7 cellular contexts compared by ENCODE assay signal in the genomic region with DNA sequence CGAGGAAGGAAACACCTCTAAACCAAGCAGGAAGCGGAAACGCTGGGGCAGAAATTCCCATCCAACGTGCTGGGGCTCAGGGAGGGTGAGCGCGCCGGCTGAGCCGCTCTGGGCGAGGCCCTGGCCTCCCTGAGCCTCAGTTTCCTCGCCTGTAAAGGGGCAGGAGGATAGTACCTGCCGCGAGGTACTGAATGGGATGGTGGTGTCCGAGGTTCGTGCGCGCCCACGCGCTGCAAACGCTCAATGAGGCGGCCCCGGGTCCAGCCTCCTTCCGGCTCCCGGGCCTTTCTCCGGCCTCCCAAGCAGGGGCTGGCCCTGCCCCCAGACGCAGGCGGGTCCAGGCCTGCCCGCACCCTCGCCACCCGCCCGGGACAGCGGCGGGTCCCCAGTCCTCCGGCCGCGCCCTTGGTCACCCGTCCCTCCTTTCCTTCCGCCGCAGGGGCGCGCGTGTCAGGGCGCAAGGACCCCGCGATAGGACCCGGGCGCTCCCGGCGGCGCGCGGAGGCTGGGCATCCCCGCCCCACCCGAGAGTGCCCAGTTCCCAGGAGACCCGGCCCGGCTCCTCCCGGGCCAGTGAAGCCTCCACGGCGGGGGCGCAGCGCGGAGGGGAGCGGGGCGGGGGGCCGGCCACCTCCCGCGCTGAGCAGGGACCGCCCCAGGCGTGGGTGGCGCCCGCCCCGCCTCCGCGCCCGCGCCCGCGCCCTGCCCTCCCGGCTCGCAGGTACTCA. TPM values are rescaled to one million over a fixed set of nuclear protein-coding genes. Genes with fewer than 3 reads are reported as not detected.
DNase-seq lines count a peak whose midpoint lies in the region; ATAC-seq, FAIRE-seq and TF ChIP-seq lines count a peak whose summit lies in the region.

No MANE protein-coding gene starts in this region.

- intact Hi-C loops in GM12878 (cut with micrococcal nuclease; ENCODE audit: unreplicated experiment): no loop called here

- no peaks in the 10 kb centered on the region for H3K9me1 ChIP-seq in keratinocyte (ENCODE audit: control insufficient read depth, extremely low read depth, insufficient read depth, low read length)

- H3K9me3 ChIP-seq in GM12878 (replicated peaks; ENCODE audit: control insufficient read depth, insufficient read depth, low read length) (no peaks in the 10 kb centered on the region), keratinocyte (ENCODE audit: control insufficient read depth, low read depth, low read length) (no peaks in the 10 kb centered on the region)

- no peak overlapping the region for H3K9ac ChIP-seq in GM12878 (ENCODE audit: control insufficient read depth, insufficient read depth, low read length)
- peak overlapping the region; percentile 54 for H3K9ac ChIP-seq in keratinocyte (ENCODE audit: control insufficient read depth, extremely low read depth, insufficient read depth, low read length)

- H3K27me3 ChIP-seq in GM12878 (replicated peaks in 1 of 2; ENCODE audit: control insufficient read depth in 2 of 2, insufficient read depth in 2 of 2, low read length in 1 of 2) (peaks cover 2 to 6% of the 10 kb centered on the region in 2 experiments; a peak in 3 of 4 replicates), keratinocyte (ENCODE audit: control insufficient read depth, extremely low read depth, insufficient read depth, low read length) (peaks cover 23% of the 10 kb centered on the region)

- TF ChIP-seq EP300 in GM12878 (IDR thresholded peaks at IDR 0.05; ENCODE audit: borderline replicate concordance in 1 of 2, control insufficient read depth in 1 of 2, low read depth in 2 of 2, low read length in 2 of 2): no peak

- H3K79me2 ChIP-seq in GM12878 (ENCODE audit: control insufficient read depth, insufficient read depth, low read length) (no peaks in the 10 kb centered on the region), keratinocyte (ENCODE audit: control insufficient read depth, insufficient read depth, low read length) (no peaks in the 10 kb centered on the region)

- POLR2A ChIA-PET in GM12878 (lab: Charles Lee): no interaction called here

- ATAC-seq in GM12878: peak; percentile 42

- BruUV-seq in GM12878 (replicated peaks; lab: Mats Ljungman, UMichigan): no TSS peak

- FAIRE-seq in GM12878 (lab: Jason Lieb, UNC): no peak
- FAIRE-seq in keratinocyte (lab: Jason Lieb, UNC): no peak

- RAD21 ChIA-PET in GM12878 (lab: Charles Lee; ENCODE audit: unreplicated experiment): no interaction called here

- no peak overlapping the region for H3K4me3 ChIP-seq in GM12878
- H3K4me3 ChIP-seq in keratinocyte (ENCODE audit: control insufficient read depth in 2 of 3, extremely low read depth in 1 of 3, insufficient read depth in 2 of 3, low read depth in 1 of 3, low read length in 3 of 3): peak overlapping the region; percentile 44 to 67 (median 60)

- under 1% methylated on average over 44 of the region's 79 CpGs for WGBS in GM12878 (ENCODE audit: insufficient coverage, insufficient replicate concordance, low lambda C conversion rate, missing lambda C conversion rate)

- no peaks in the 10 kb centered on the region for H3K4me1 ChIP-seq in GM12878 (ENCODE audit: control insufficient read depth, insufficient read depth, low read length)
- no peaks in the 10 kb centered on the region for H3K4me1 ChIP-seq in keratinocyte (ENCODE audit: control insufficient read depth, extremely low read depth, insufficient read depth, low read length)

- H3K36me3 ChIP-seq in GM12878 (ENCODE audit: control insufficient read depth in 2 of 2, insufficient read depth in 2 of 2, low read length in 1 of 2) (no peaks in the 10 kb centered on the region), keratinocyte (ENCODE audit: control insufficient read depth in 2 of 2, extremely low read depth in 1 of 2, insufficient read depth in 2 of 2, low read length in 2 of 2) (no peaks in the 10 kb centered on the region)

- dilution Hi-C loops in keratinocyte (cut with MboI; ENCODE audit: extremely low pct_ligation_motif_present, low sequenced_read_pairs): no loop called here

- no peak overlapping the region for H3K27ac ChIP-seq in GM12878 (ENCODE audit: control insufficient read depth, insufficient read depth)
- no peak overlapping the region for H3K27ac ChIP-seq in keratinocyte (ENCODE audit: control insufficient read depth, insufficient read depth, low read length)

- SMC1A ChIA-PET in GM12878 (lab: Charles Lee; ENCODE audit: uncharacterized antibody, unreplicated experiment): no interaction called here

- in situ Hi-C loops in GM12878 (cut with MboI): no loop called here

- H3K4me2 ChIP-seq in GM12878 (ENCODE audit: control insufficient read depth, insufficient read depth): peak overlapping the region; percentile 17; the same call in 1 of the 2 replicates
- peak overlapping the region; percentile 83 for H3K4me2 ChIP-seq in keratinocyte (ENCODE audit: control insufficient read depth, extremely low read depth, insufficient read depth, low read depth, low read length)

- H2AFZ ChIP-seq in GM12878 (ENCODE audit: control insufficient read depth, low read depth, low read length) (no peak overlapping the region), keratinocyte (ENCODE audit: control insufficient read depth, low read length) (peak overlapping the region; percentile 84)

- TF ChIP-seq CTCF in GM20000 (IDR thresholded peaks at IDR 0.05; ENCODE audit: extremely low read depth, missing control alignments) (no peak), GM12878 (IDR thresholded peaks at IDR 0.05 in 2 of 3, conservative IDR thresholded peaks at IDR 0.05 in 1 of 3; ENCODE audit: control insufficient read depth in 2 of 3, extremely low read depth in 1 of 3, insufficient read depth in 1 of 3, low read depth in 3 of 3, low read length in 3 of 3) (no peak), keratinocyte (optimal IDR thresholded peaks at IDR 0.05 in 1 of 3, IDR thresholded peaks at IDR 0.05 in 1 of 3, conservative IDR thresholded peaks at IDR 0.05 in 1 of 3; ENCODE audit: extremely low read depth in 1 of 3, insufficient read depth in 2 of 3, low read length in 3 of 3) (no peak)

- CTCF ChIA-PET in GM12878 (lab: Yijun Ruan, JAX): no interaction called here

- DNase-seq in GM20000 (ENCODE audit: low spot score) (peak; percentile 63), NOMO-1 treated with DMSO at 0.1 percent for 48 hours (lab: John Stamatoyannopoulos, UW; ENCODE audit: unreplicated experiment) (peak; percentile 17), GM12878 (ENCODE audit: low read depth, low spot score) (no peak), keratinocyte (ENCODE audit: low read depth, low spot score) (peak; percentile 23), dedifferentiated amniotic fluid mesenchymal stem cell (ENCODE audit: extremely low spot score) (no peak), amniotic stem cell (lab: John Stamatoyannopoulos, UW) (no peak)
- DNase-seq in stimulated activated CD4-positive, alpha-beta T cell treated with anti-CD3 and anti-CD28 coated beads, Interleukin-2, amount 100 ng/mL, for 4 hours (ENCODE audit: low read depth): peak; percentile 43

- TF ChIP-seq RAD21 in GM12878 (IDR thresholded peaks at IDR 0.05; ENCODE audit: insufficient read depth, low read depth, low read length): no peak

- TF ChIP-seq POLR2A in GM12878 (IDR thresholded peaks at IDR 0.05; ENCODE audit: low read depth, low read length): no peak

- H4K20me1 ChIP-seq in GM12878 (ENCODE audit: control insufficient read depth, insufficient read depth) (no peaks in the 10 kb centered on the region), keratinocyte (ENCODE audit: control insufficient read depth, extremely low read depth, insufficient read depth, low read length) (no peaks in the 10 kb centered on the region)

TF ChIP-seq in GM12878, 131 proteins besides CTCF, POLR2A, EP300 and RAD21:
- TF ChIP-seq, protein P1, sequence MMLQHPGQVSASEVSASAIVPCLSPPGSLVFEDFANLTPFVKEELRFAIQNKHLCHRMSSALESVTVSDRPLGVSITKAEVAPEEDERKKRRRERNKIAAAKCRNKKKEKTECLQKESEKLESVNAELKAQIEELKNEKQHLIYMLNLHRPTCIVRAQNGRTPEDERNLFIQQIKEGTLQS (IDR thresholded peaks at IDR 0.05; ENCODE audit: borderline replicate concordance, extremely low read depth, low read depth, low read length): no peak
- TF ChIP-seq JUNB (IDR thresholded peaks at IDR 0.05) (no peak), NBN (IDR thresholded peaks at IDR 0.05) (no peak), DPF2 (IDR thresholded peaks at IDR 0.05) (no peak), MTA3 (IDR thresholded peaks at IDR 0.05; ENCODE audit: borderline replicate concordance, low read length) (no peak), ZNF274 (IDR thresholded peaks at IDR 0.05; ENCODE audit: insufficient read depth, insufficient read length) (no peak), HDAC6 (IDR thresholded peaks at IDR 0.05; ENCODE audit: unreplicated experiment) (peak; percentile 46)
TF ChIP-seq in GM12878: peak in this region for 1.

RNA-seq across cellular contexts. Expression of gene BEGAIN, which starts 0.5 kb away (rescaled TPM):
- total RNA-seq in GM12878 (2013; cell fraction: nucleolus; rRNA removed): 0.51 and 2.6 TPM in 2 replicates
- 0.06 and 0.16 TPM in 2 replicates for total RNA-seq in GM12878 (2014; rRNA removed)
- total RNA-seq in GM12878 (2014; rRNA removed; fragmentation: Illumina TruSeq; extraction: Trizol): not detected in 2 replicates
- 0.24 and 0.31 TPM in 2 replicates for total RNA-seq in GM12878 (2021)
- not detected for polyA plus RNA-seq in GM12878 (2011; ENCODE audit: low read depth)
- 0.14 and 0.27 TPM in 2 replicates for polyA plus RNA-seq in GM12878 (2011; rRNA removed)
- polyA plus RNA-seq in GM12878 (2011; cell fraction: cytosol; rRNA removed): 0.08 and 0.24 TPM in 2 replicates
- 0.57 and 0.70 TPM in 2 replicates for polyA plus RNA-seq in GM12878 (2011; cell fraction: nucleus; rRNA removed)
- 0.23 and 0.74 TPM in 2 replicates for polyA plus RNA-seq in GM12878 (2012)
- 0.01 TPM in 1 of 2 replicates, not detected in the other for polyA plus RNA-seq in GM12878 (2014; fragmentation: Illumina TruSeq; extraction: Trizol)
- not detected for polyA plus RNA-seq in GM12878 (2014; fragmentation: Nextera tagmentation; extraction: Ambion mirVana)
- 0.03 and 0.04 TPM in 2 replicates for polyA plus RNA-seq in GM12878 (2014; rRNA removed)
- not detected for polyA plus RNA-seq in GM12878 (2016; fragmentation: Nextera tagmentation; extraction: Ambion mirVana)
- polyA minus RNA-seq in GM12878 (2011; rRNA and poly(A)+ RNA removed): 0.67 TPM in 1 of 2 replicates, not detected in the other
- polyA minus RNA-seq in GM12878 (2011; cell fraction: cytosol; rRNA and poly(A)+ RNA removed): 0.40 and 1.0 TPM in 2 replicates
- polyA minus RNA-seq in GM12878 (2011; cell fraction: nucleus; rRNA and poly(A)+ RNA removed): 0.12 and 0.38 TPM in 2 replicates
- 0.25 to 0.41 TPM (median 0.28 TPM) in 3 replicates for polyA plus RNA-seq in keratinocyte
- polyA plus RNA-seq in keratinocyte (2011; ENCODE audit: low read depth): not detected
- polyA plus RNA-seq in keratinocyte (2011; cell fraction: cytosol; rRNA removed): 0.19 and 0.95 TPM in 2 replicates
- polyA plus RNA-seq in keratinocyte (2011; cell fraction: nucleus; rRNA removed): 1.0 and 1.1 TPM in 2 replicates
- polyA plus RNA-seq in keratinocyte (2012; ENCODE audit: low replicate concordance): 0.22 and 0.31 TPM in 2 replicates
- polyA minus RNA-seq in keratinocyte: 0.03 to 1.6 TPM (median 0.06 TPM) in 3 replicates
- not detected for polyA minus RNA-seq in keratinocyte (2011; cell fraction: cytosol; rRNA and poly(A)+ RNA removed)
- polyA minus RNA-seq in keratinocyte (2011; cell fraction: nucleus; rRNA and poly(A)+ RNA removed): 0.31 and 0.42 TPM in 2 replicates

Comparison
In these comparisons a context has a peak if more than half of its experiments do, and no peak if none do; other contexts are left out.
1. DNase-seq: peak in GM20000 (single experiment), NOMO-1 treated with DMSO at 0.1 percent for 48 hours (single experiment), keratinocyte (single experiment) and stimulated activated CD4-positive, alpha-beta T cell treated with anti-CD3 and anti-CD28 coated beads, Interleukin-2, amount 100 ng/mL, for 4 hours (single experiment); none in GM12878 (single experiment), dedifferentiated amniotic fluid mesenchymal stem cell (single experiment) and amniotic stem cell (single experiment).